ENCODE assay signal across 8 cellular contexts in genomic region chrX:154370882-154371770, GRCh38. TPM values are rescaled to one million over a fixed set of nuclear protein-coding genes. Genes with fewer than 3 reads are reported as not detected.
DNase-seq lines count a peak whose midpoint lies in the region; ATAC-seq and TF ChIP-seq lines count a peak whose summit lies in the region.

No MANE protein-coding gene starts in this region.

- peaks cover 55% of the 10 kb centered on the region for H3K4me1 ChIP-seq in lower lobe of right lung

- H3K36me3 ChIP-seq in lower lobe of right lung, result peaks cover 22% of the 10 kb centered on the region

- H3K9me3 ChIP-seq in lower lobe of right lung, result no peaks in the 10 kb centered on the region

- H3K27ac ChIP-seq in lower lobe of right lung, result peak overlapping the region; percentile 88

- H3K27me3 ChIP-seq in lower lobe of right lung (ENCODE audit: low read depth), result no peaks in the 10 kb centered on the region

- TF ChIP-seq CTCF in lower lobe of right lung (IDR thresholded peaks at IDR 0.05), result no peak

- H3K4me3 ChIP-seq in lower lobe of right lung, result peak overlapping the region; percentile 75

- DNase-seq in Ammon's horn (ENCODE audit: low spot score) (peak; percentile 94), GM19240 (ENCODE audit: insufficient read length, low spot score) (peak; percentile 64), NCI-H69 (lab: John Stamatoyannopoulos, UW) (peak; percentile 95), dermis microvascular lymphatic vessel endothelial cell (ENCODE audit: low read depth in 2 of 2) (peak; percentile 75 to 93), lower lobe of right lung (peak; percentile 96)
- DNase-seq in activated CD4-positive, alpha-beta T cell treated with anti-CD3 and anti-CD28 coated beads, Interleukin-2, amount 50 U/mL, for 4 hours, result peak; percentile 88 to 90
- peak; percentile 84 to 89 for DNase-seq in stimulated activated CD4-positive, alpha-beta T cell treated with anti-CD3 and anti-CD28 coated beads, Interleukin-4, amount 100 ng/mL, for 48 hours (ENCODE audit: low read depth in 2 of 2)

- intact Hi-C loops in lower lobe of right lung (cut with DNase I), result no loop called here

- ATAC-seq in HG03460 (IDR thresholded peaks at IDR 0.05; ENCODE audit: unreplicated experiment), result peak; percentile 44
- ATAC-seq in lower lobe of right lung, result peak; percentile 77 to 86

RNA-seq across cellular contexts. Expression of gene FLNA, which starts 3.3 kb away (rescaled TPM):
- total RNA-seq in dermis microvascular lymphatic vessel endothelial cell (1,135 and 1,161 TPM in 2 replicates), lower lobe of right lung (1,080 TPM)

RNA-seq across cellular contexts. Expression of gene EMD, which starts 8.0 kb away (rescaled TPM):
- total RNA-seq in dermis microvascular lymphatic vessel endothelial cell (17.8 and 20.5 TPM in 2 replicates), lower lobe of right lung (50.9 TPM)

RNA-seq across cellular contexts. Expression of gene RPL10, which starts 27.1 kb away (rescaled TPM):
- total RNA-seq in dermis microvascular lymphatic vessel endothelial cell (2,372 and 2,629 TPM in 2 replicates), lower lobe of right lung (2,678 TPM)

RNA-seq across cellular contexts. Expression of gene DNASE1L1, which starts 37.9 kb away (rescaled TPM):
- total RNA-seq in dermis microvascular lymphatic vessel endothelial cell (105 and 121 TPM in 2 replicates), lower lobe of right lung (36.1 TPM)

RNA-seq across cellular contexts. Expression of gene TAFAZZIN, which starts 40.2 kb away (rescaled TPM):
- total RNA-seq in dermis microvascular lymphatic vessel endothelial cell (11.9 and 14.9 TPM in 2 replicates), lower lobe of right lung (47.8 TPM)

Comparison
In these comparisons a context has a peak if more than half of its experiments do, and no peak if none do; other contexts are left out.
1. Peak in every context shown above with its lines: DNase-seq, ATAC-seq, H3K4me3 ChIP-seq and H3K27ac ChIP-seq.